ENCODE assay signal across 10 cellular contexts in the genomic region with DNA sequence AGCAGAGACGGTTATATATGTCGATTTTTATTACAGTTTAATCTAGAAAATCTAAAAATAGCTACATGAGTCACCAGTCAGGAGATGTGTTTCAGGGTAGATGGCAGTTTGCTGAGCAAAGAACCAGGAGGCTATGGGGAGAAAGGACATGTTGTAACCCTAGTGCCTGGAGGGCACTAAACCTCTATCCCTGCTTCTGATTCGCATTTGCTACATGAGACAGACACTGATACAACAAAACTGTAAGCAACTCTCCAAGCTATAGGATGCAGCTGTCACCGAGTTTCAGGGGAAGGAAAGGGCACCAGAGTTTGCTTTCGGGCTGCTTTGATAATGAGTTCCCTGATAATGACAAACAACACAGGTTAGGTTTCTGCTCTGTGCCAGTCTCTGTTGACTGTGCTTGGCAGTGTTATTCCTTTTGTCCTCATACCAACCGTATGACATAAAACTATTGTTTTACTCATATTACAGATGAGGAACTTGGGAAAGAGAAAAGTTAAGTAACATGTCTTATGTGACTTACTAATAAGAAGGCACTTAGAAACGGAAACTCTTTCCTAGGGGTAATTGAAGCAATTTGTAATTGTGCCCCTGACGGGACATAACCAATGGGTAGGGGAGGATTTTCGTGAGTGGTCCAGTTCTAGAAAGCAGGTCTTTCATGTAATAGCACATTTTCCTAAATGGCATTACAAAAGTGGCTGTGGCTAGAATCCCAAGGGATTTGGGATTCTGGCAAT. TPM values are rescaled to one million over a fixed set of nuclear protein-coding genes. Genes with fewer than 3 reads are reported as not detected.
DNase-seq lines count a peak whose midpoint lies in the region; ATAC-seq and TF ChIP-seq lines count a peak whose summit lies in the region.
"Had no signal": no experiment of that assay in that cellular context is flagged by ENCODE, and none has a peak within 500 bp of the region (broad histone marks: within the 10 kb centered on the region; RNA-seq: fewer than 3 reads in every experiment).

No MANE protein-coding gene starts in this region.

- no peaks in the 10 kb centered on the region for H3K9me3 ChIP-seq in uterus

- H3K4me1 ChIP-seq in uterus, result peaks cover 0 to 12% of the 10 kb centered on the region in 2 donors

- intact Hi-C loops in uterus (cut with DNase I; ENCODE audit: low total_unique reads), result no loop called here

- H3K27me3 Mint-ChIP-seq in T-helper 2 cell treated with Interferon-gamma antibody and Interleukin-4, amounts not matched to agents 5 μg/mL and 100 μg/mL, for 36 hours (ENCODE audit: low read depth), result no peaks in the 10 kb centered on the region

- no peak overlapping the region for H3K4me3 Mint-ChIP-seq in T-helper 2 cell treated with Interferon-gamma antibody and Interleukin-4, amounts not matched to agents 5 μg/mL and 100 μg/mL, for 36 hours

- no peaks in the 10 kb centered on the region for H3K36me3 ChIP-seq in uterus

- no peaks in the 10 kb centered on the region for H3K27me3 ChIP-seq in uterus

- no peaks in the 10 kb centered on the region for H3K9me3 Mint-ChIP-seq in T-helper 2 cell treated with Interferon-gamma antibody and Interleukin-4, amounts not matched to agents 5 μg/mL and 100 μg/mL, for 36 hours

- TF ChIP-seq POLR2A in uterus (IDR thresholded peaks at IDR 0.05), result no peak

- TF ChIP-seq CTCF in uterus (IDR thresholded peaks at IDR 0.05), result no peak

- DNase-seq in SKM-1 treated with dmso at 0.1 percent for 144 hours (lab: John Stamatoyannopoulos, UW; ENCODE audit: unreplicated experiment) (peak; percentile 20), SKM-1 (lab: John Stamatoyannopoulos, UW; ENCODE audit: unreplicated experiment) (no peak), astrocyte of the hippocampus (ENCODE audit: low read depth, low spot score) (peak; percentile 57), islet precursor cell (peak; percentile 61), uterus (no peak)
- DNase-seq in T-helper 2 cell treated with Interferon-gamma antibody and Interleukin-4, amounts not matched to agents 5 μg/mL and 100 μg/mL, for 36 hours (ENCODE audit: low spot score), result no peak
- DNase-seq: activated naive CD4-positive, alpha-beta T cell; DND-41 had no signal

- H3K36me3 Mint-ChIP-seq in T-helper 2 cell treated with Interferon-gamma antibody and Interleukin-4, amounts not matched to agents 5 μg/mL and 100 μg/mL, for 36 hours (ENCODE audit: low read depth), result no peaks in the 10 kb centered on the region

- no peak overlapping the region for H3K4me3 ChIP-seq in uterus

- ATAC-seq in GM21447 (IDR thresholded peaks at IDR 0.05; ENCODE audit: unreplicated experiment) (no peak), HG03442 (IDR thresholded peaks at IDR 0.05; ENCODE audit: unreplicated experiment) (no peak)

- no peak overlapping the region for H3K27ac Mint-ChIP-seq in T-helper 2 cell treated with Interferon-gamma antibody and Interleukin-4, amounts not matched to agents 5 μg/mL and 100 μg/mL, for 36 hours

- H3K4me1 Mint-ChIP-seq in T-helper 2 cell treated with Interferon-gamma antibody and Interleukin-4, amounts not matched to agents 5 μg/mL and 100 μg/mL, for 36 hours (ENCODE audit: low read depth), result no peaks in the 10 kb centered on the region

- peak overlapping the region; percentile 45 to 60 for H3K27ac ChIP-seq in uterus

RNA-seq across cellular contexts. Expression of gene C1orf198, which starts 43.1 kb away (rescaled TPM):
- 10 to 100 TPM; 41.0 to 80.0 (median 60.8) TPM for total RNA-seq in uterus

Comparison
In these comparisons a context has a peak if more than half of its experiments do, and no peak if none do; other contexts are left out.
1. DNase-seq: peak in SKM-1 treated with dmso at 0.1 percent for 144 hours (single experiment), astrocyte of the hippocampus (single experiment) and islet precursor cell (single experiment); none in SKM-1 (single experiment), uterus (0 of 2) and T-helper 2 cell treated with Interferon-gamma antibody and Interleukin-4, amounts not matched to agents 5 μg/mL and 100 μg/mL, for 36 hours (single experiment).